9 cellular contexts compared by ENCODE assay signal in genomic region chr6:4155848-4156466, GRCh38. TPM values are rescaled to one million over a fixed set of nuclear protein-coding genes. Genes with fewer than 3 reads are reported as not detected.
DNase-seq lines count a peak whose midpoint lies in the region; ATAC-seq, FAIRE-seq and TF ChIP-seq lines count a peak whose summit lies in the region.
"Had no signal": no experiment of that assay in that cellular context is flagged by ENCODE, and none has a peak within 500 bp of the region (broad histone marks: within the 10 kb centered on the region; RNA-seq: fewer than 3 reads in every experiment).

No MANE protein-coding gene starts in this region.

- H3K27me3 Mint-ChIP-seq in osteocyte (ENCODE audit: unreplicated experiment), result peaks cover 3% of the 10 kb centered on the region

- no peaks in the 10 kb centered on the region for H3K4me1 ChIP-seq in thyroid gland

- H3K36me3 ChIP-seq in thyroid gland, result no peaks in the 10 kb centered on the region

- peak; percentile 58 for FAIRE-seq in D721Med (lab: Jason Lieb, UNC)

- no peak overlapping the region for H3K27ac Mint-ChIP-seq in osteocyte (ENCODE audit: unreplicated experiment)
- H3K27ac Mint-ChIP-seq: activated naive CD4-positive, alpha-beta T cell treated with anti-CD3 and anti-CD28 coated beads, Interleukin-2, amount 50 U/mL, for 24 hours had no signal

- no peak overlapping the region for H3K27ac ChIP-seq in thyroid gland

- DNase-seq in D721Med (ENCODE audit: insufficient read length, low spot score) (peak; percentile 35), MV-4-11 (lab: John Stamatoyannopoulos, UW) (peak; percentile 57), SIG-M5 treated with dmso at 0.1 percent for 504 hours (lab: John Stamatoyannopoulos, UW; ENCODE audit: unreplicated experiment) (peak; percentile 69), foreskin melanocyte (peak; percentile 70), osteocyte (ENCODE audit: extremely low spot score, unreplicated experiment) (peak; percentile 88), thyroid gland (peak; percentile 72 to 78)
- DNase-seq in activated T-helper 9 cell treated with anti-CD3 and anti-CD28 coated beads, Interleukin-2, amount 50 U/mL, for 16 hours (ENCODE audit: low read depth), result peak; percentile 63

- intact Hi-C loops in thyroid gland (cut with DNase I), result loop anchor here (10.0 kb wide), 1 partner anchor 411 kb away; no protein-coding TSS in a partner anchor

- WGBS in thyroid gland, 2 donors, result 2 to 3% methylated on average over 6 of the region's 6 CpGs

- TF ChIP-seq CTCF in D721Med (IDR thresholded peaks at IDR 0.05; ENCODE audit: insufficient read depth, missing control alignments), result peak; percentile 89
- peak; percentile 90 for TF ChIP-seq CTCF in osteocyte (IDR thresholded peaks at IDR 0.05)
- peak; percentile 67 to 87 (median 74) for TF ChIP-seq CTCF in thyroid gland (IDR thresholded peaks at IDR 0.05)

- H3K4me3 ChIP-seq in thyroid gland (replicated peaks in 1 of 3), result no peak overlapping the region

- peaks cover 6% of the 10 kb centered on the region for H3K9me3 Mint-ChIP-seq in osteocyte (ENCODE audit: unreplicated experiment)
- H3K9me3 Mint-ChIP-seq: activated naive CD4-positive, alpha-beta T cell treated with anti-CD3 and anti-CD28 coated beads, Interleukin-2, amount 50 U/mL, for 24 hours had no signal

- H3K27me3 ChIP-seq in thyroid gland, result no peaks in the 10 kb centered on the region

- no peak overlapping the region for H3K4me3 Mint-ChIP-seq in osteocyte (ENCODE audit: unreplicated experiment)
- H3K4me3 Mint-ChIP-seq: activated naive CD4-positive, alpha-beta T cell treated with anti-CD3 and anti-CD28 coated beads, Interleukin-2, amount 50 U/mL, for 24 hours had no signal

- no peaks in the 10 kb centered on the region for H3K9me3 ChIP-seq in thyroid gland

- ATAC-seq in GM21737 (IDR thresholded peaks at IDR 0.05; ENCODE audit: unreplicated experiment), result peak; percentile 84

- no peak for TF ChIP-seq POLR2A in thyroid gland (IDR thresholded peaks at IDR 0.05)

- peaks cover 1% of the 10 kb centered on the region for H3K36me3 Mint-ChIP-seq in osteocyte (ENCODE audit: unreplicated experiment)

- H3K4me1 Mint-ChIP-seq in osteocyte (ENCODE audit: unreplicated experiment), result no peaks in the 10 kb centered on the region

RNA-seq across cellular contexts. Expression of gene ECI2, which starts 20.6 kb away (rescaled TPM):
- 34.5 and 37.8 TPM in 2 replicates for total RNA-seq in osteocyte
- total RNA-seq in thyroid gland, result 10 to 100 TPM; 47.8 to 57.4 (median 53.8) TPM

Comparison
In these comparisons a context has a peak if more than half of its experiments do, and no peak if none do; other contexts are left out.
1. DNase-seq: peak in every context shown above with its lines; median percentile 88 in osteocyte; 75 in thyroid gland; 70 in foreskin melanocyte; 69 in SIG-M5 treated with dmso at 0.1 percent for 504 hours; 63 in activated T-helper 9 cell treated with anti-CD3 and anti-CD28 coated beads, Interleukin-2, amount 50 U/mL, for 16 hours; 57 in MV-4-11; 35 in D721Med.